In genomic region chr16:87127061-87127765, GRCh38 we compare ENCODE assay signal across 14 cellular contexts.
A peak's percentile ranks its signal among the peaks of the same experiment; 100 is the strongest.
DNase-seq lines count a peak whose midpoint lies in the region; ATAC-seq and TF ChIP-seq lines count a peak whose summit lies in the region.
"Had no signal": no experiment of that assay in that cellular context is flagged by ENCODE, and none has a peak within 500 bp of the region (broad histone marks: within the 10 kb centered on the region; RNA-seq: fewer than 3 reads in every experiment).

No MANE protein-coding gene starts in this region.

- peak overlapping the region in 1 of 2 donors; percentile 49 for H3K9ac ChIP-seq in stomach smooth muscle (ENCODE audit: low read length in 2 of 2)

- H3K4me1 ChIP-seq in Peyer's patch = no peaks in the 10 kb centered on the region
- peaks cover 0 to 23% (median 10%) of the 10 kb centered on the region in 3 donors for H3K4me1 ChIP-seq in esophagus squamous epithelium
- no peaks in the 10 kb centered on the region for H3K4me1 ChIP-seq in left lung
- H3K4me1 ChIP-seq in stomach smooth muscle (ENCODE audit: control insufficient read depth, insufficient read depth, low read length) = peaks cover 17% of the 10 kb centered on the region

- intact Hi-C loops in esophagus squamous epithelium (cut with DNase I) (no loop called here), left lung (cut with DNase I) (no loop called here)

- H3K4me3 ChIP-seq in Peyer's patch (no peak overlapping the region), esophagus squamous epithelium (peak overlapping the region in 1 of 4 donors; percentile 24), left lung (no peak overlapping the region), stomach smooth muscle (ENCODE audit: low read length in 2 of 2) (peak overlapping the region; percentile 8 to 22)
- H3K4me3 ChIP-seq: spleen had no signal

- H3K9me3 ChIP-seq in Peyer's patch (peaks cover 0 to 7% (median 0%) of the 10 kb centered on the region in 4 donors), esophagus squamous epithelium (no peaks in the 10 kb centered on the region), left lung (peaks cover 0 to 13% of the 10 kb centered on the region in 2 donors), stomach smooth muscle (ENCODE audit: control insufficient read depth in 2 of 2, low read length in 2 of 2) (peaks cover 0 to 19% of the 10 kb centered on the region in 2 donors)

- 20% methylated on average over 1 of the region's 23 CpGs; no CpG with 5 or more reads in 1 of the 2 donors for WGBS in esophagus squamous epithelium, 2 donors

- TF ChIP-seq POLR2A in Peyer's patch (IDR thresholded peaks at IDR 0.05) (no peak), esophagus squamous epithelium (IDR thresholded peaks at IDR 0.05) (no peak)

- H3K27ac ChIP-seq in Peyer's patch (peak overlapping the region in 3 of 4 donors; percentile 14 to 57 (median 25)), esophagus squamous epithelium (peak overlapping the region in 3 of 4 donors; percentile 48 to 55 (median 53)), left lung (peak overlapping the region in 1 of 2 donors; percentile 76), stomach smooth muscle (ENCODE audit: low read length) (no peak overlapping the region)

- H3K27me3 ChIP-seq in Peyer's patch (no peaks in the 10 kb centered on the region), esophagus squamous epithelium (peaks cover 0 to 78% (median 0%) of the 10 kb centered on the region in 4 donors), left lung (peaks cover 0 to 22% of the 10 kb centered on the region in 2 donors), stomach smooth muscle (ENCODE audit: control insufficient read depth in 1 of 2, insufficient read depth in 2 of 2, low read length in 2 of 2) (peaks cover 0 to 5% of the 10 kb centered on the region in 2 donors)

- ATAC-seq in left lung (peak; percentile 45), GM21381 (IDR thresholded peaks at IDR 0.05; ENCODE audit: unreplicated experiment) (no peak), HG03439 (IDR thresholded peaks at IDR 0.05; ENCODE audit: unreplicated experiment) (no peak), HG03442 (IDR thresholded peaks at IDR 0.05; ENCODE audit: unreplicated experiment) (no peak)
- ATAC-seq: SK-N-SH treated with all-trans-retinoic acid at 6 μM for 48 hours had no signal

- TF ChIP-seq CTCF in Peyer's patch (IDR thresholded peaks at IDR 0.05) = no peak
- no peak for TF ChIP-seq CTCF in esophagus squamous epithelium (IDR thresholded peaks at IDR 0.05)
- no peak for TF ChIP-seq CTCF in left lung (IDR thresholded peaks at IDR 0.05)

- no peak for DNase-seq in Peyer's patch
- no peak for DNase-seq in esophagus squamous epithelium (lab: John Stamatoyannopoulos, UW)
- no peak for DNase-seq in left lung
- DNase-seq in NCI-H510A treated with DMSO at 0.1 percent for 48 hours (lab: John Stamatoyannopoulos, UW) = no peak
- DNase-seq: activated CD4-positive, CD25-positive, alpha-beta regulatory T cell treated with anti-CD3 and anti-CD28 coated beads, Interleukin-2, amount 50 U/mL, for 72 hours; CD4-positive, CD25-positive, alpha-beta regulatory T cell; NCI-H1417 treated with DMSO at 0.1 percent for 48 hours; NCI-H774; spleen had no signal

- H3K36me3 ChIP-seq in Peyer's patch (no peaks in the 10 kb centered on the region), esophagus squamous epithelium (no peaks in the 10 kb centered on the region), left lung (no peaks in the 10 kb centered on the region), stomach smooth muscle (ENCODE audit: control insufficient read depth in 2 of 2, insufficient read depth in 2 of 2, low read length in 2 of 2) (no peaks in the 10 kb centered on the region)
- H3K36me3 ChIP-seq: spleen had no signal

Comparison
In these comparisons a context has a peak if more than half of its experiments do, and no peak if none do; other contexts are left out.
1. H3K4me3 ChIP-seq: peak in stomach smooth muscle (2 of 2); none in Peyer's patch (0 of 4) and left lung (0 of 2).